In the genomic region with DNA sequence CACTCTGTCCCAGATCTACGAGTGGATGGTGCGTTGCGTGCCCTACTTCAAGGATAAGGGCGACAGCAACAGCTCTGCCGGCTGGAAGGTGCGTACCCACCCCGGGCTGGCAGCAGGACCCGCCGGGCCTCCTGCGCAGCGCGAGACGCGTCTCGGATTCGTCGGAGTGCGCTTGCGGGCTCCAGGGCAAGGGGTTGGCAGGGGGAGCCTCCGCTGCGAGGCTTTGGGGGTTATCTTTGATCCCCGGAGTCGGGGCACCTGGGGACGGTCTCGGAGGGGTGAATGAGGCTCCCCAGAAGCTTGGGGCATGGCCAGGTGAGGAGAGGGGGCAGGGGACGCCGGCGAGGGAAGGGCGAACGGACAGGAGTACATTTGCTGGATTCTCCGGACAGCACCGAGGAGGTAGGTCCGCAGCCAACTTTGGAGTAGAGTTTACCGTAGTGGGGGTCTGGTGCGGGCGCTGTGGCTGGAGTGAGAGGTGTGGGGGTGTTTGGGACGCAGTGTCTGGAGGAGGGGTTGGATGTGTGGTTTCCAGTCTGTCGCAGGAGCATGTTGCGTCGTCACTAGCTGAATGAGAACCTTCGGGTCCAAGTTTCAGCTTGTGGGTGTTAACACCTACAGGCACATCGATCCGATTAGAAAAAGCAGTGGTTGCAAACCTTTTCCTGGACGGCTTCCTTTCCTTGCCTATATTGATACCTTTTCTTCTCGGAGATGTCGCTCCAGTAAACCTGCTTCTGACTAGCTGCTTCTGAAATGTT, we compare ENCODE assay signal across 8 cellular contexts. TPM values are rescaled to one million over a fixed set of nuclear protein-coding genes. Genes with fewer than 3 reads are reported as not detected.
A peak's percentile ranks its signal among the peaks of the same experiment; 100 is the strongest.
DNase-seq lines count a peak whose midpoint lies in the region; ATAC-seq and TF ChIP-seq lines count a peak whose summit lies in the region.

No MANE protein-coding gene starts in this region.

- no peak overlapping the region for H3K27ac ChIP-seq in DOHH2 (ENCODE audit: low read depth, low read length)
- peak overlapping the region; percentile 100 for H3K27ac ChIP-seq in colonic mucosa
- peak overlapping the region; percentile 73 for H3K27ac ChIP-seq in mesenchymal stem cell (ENCODE audit: low read length, poor library complexity, severe bottlenecking)

- peak overlapping the region; percentile 27 for H2BK120ac ChIP-seq in mesenchymal stem cell (ENCODE audit: low read depth, low read length)

- 5% methylated on average over 46 of the region's 46 CpGs for WGBS in mesenchymal stem cell

- H3K23ac ChIP-seq in mesenchymal stem cell (ENCODE audit: low read length in 2 of 2) = peak overlapping the region; percentile 7 to 84

- peaks cover 55% of the 10 kb centered on the region for H3K4me1 ChIP-seq in DOHH2 (ENCODE audit: control insufficient read depth, low read length)
- H3K4me1 ChIP-seq in colonic mucosa = peaks cover 6% of the 10 kb centered on the region
- peaks cover 11% of the 10 kb centered on the region for H3K4me1 ChIP-seq in mesenchymal stem cell (ENCODE audit: control insufficient read depth, insufficient read depth, low read depth, low read length)

- peak overlapping the region in 1 of 2 experiments; percentile 83 for H2BK12ac ChIP-seq in mesenchymal stem cell (ENCODE audit: low read length in 2 of 2)

- no peaks in the 10 kb centered on the region for H3K9me3 ChIP-seq in DOHH2 (ENCODE audit: control insufficient read depth, insufficient read depth, low read length)
- no peaks in the 10 kb centered on the region for H3K9me3 ChIP-seq in colonic mucosa
- H3K9me3 ChIP-seq in mesenchymal stem cell (ENCODE audit: control insufficient read depth, low read length) = no peaks in the 10 kb centered on the region

- peak overlapping the region in 1 of 2 experiments; percentile 85 for H3K14ac ChIP-seq in mesenchymal stem cell (ENCODE audit: low read length in 2 of 2)

- H3K27me3 ChIP-seq in DOHH2 (ENCODE audit: control insufficient read depth, low read length) (no peaks in the 10 kb centered on the region), colonic mucosa (no peaks in the 10 kb centered on the region), mesenchymal stem cell (ENCODE audit: control insufficient read depth in 1 of 2, insufficient read depth in 1 of 2, low read length in 2 of 2) (no peaks in the 10 kb centered on the region)

- peak overlapping the region; percentile 80 to 83 for H3K18ac ChIP-seq in mesenchymal stem cell (ENCODE audit: low read depth in 1 of 2, low read length in 2 of 2)

- H3K4ac ChIP-seq in mesenchymal stem cell (ENCODE audit: low read depth in 1 of 2, low read length in 2 of 2) = peak overlapping the region; percentile 62 to 69

- H4K20me1 ChIP-seq in DOHH2 (ENCODE audit: control insufficient read depth, insufficient read depth, low read depth, low read length) = peaks cover 32% of the 10 kb centered on the region

- H2AFZ ChIP-seq in mesenchymal stem cell (ENCODE audit: low read depth, low read length) = no peak overlapping the region

- TF ChIP-seq CTCF in DOHH2 (IDR thresholded peaks at IDR 0.05; ENCODE audit: low read depth, low read length, poor library complexity, severe bottlenecking) (no peak), colonic mucosa (IDR thresholded peaks at IDR 0.05) (no peak)

- H4K8ac ChIP-seq in mesenchymal stem cell (ENCODE audit: low read length) = peak overlapping the region; percentile 41

- peak overlapping the region; percentile 89 for H2BK15ac ChIP-seq in mesenchymal stem cell (ENCODE audit: low read depth, poor library complexity, severe bottlenecking)

- intact Hi-C loops in colonic mucosa (cut with DNase I) = no loop called here

- peak; percentile 63 for DNase-seq in NCI-H748 (lab: John Stamatoyannopoulos, UW; ENCODE audit: unreplicated experiment)
- peak; percentile 47 for DNase-seq in colonic mucosa
- peak; percentile 66 for DNase-seq in mesenchymal stem cell
- DNase-seq in ureter (ENCODE audit: low spot score) = peak; percentile 50
- no peak for DNase-seq in GF-D8 (lab: John Stamatoyannopoulos, UW)
- no peak for DNase-seq in NCI-H1092 (lab: John Stamatoyannopoulos, UW)

- peaks cover 2% of the 10 kb centered on the region for H3K79me1 ChIP-seq in mesenchymal stem cell (replicated peaks; ENCODE audit: low read length, poor library complexity, severe bottlenecking)

- H2AK5ac ChIP-seq in mesenchymal stem cell (ENCODE audit: low read length, severe bottlenecking) = peak overlapping the region; percentile 41

- peak overlapping the region; percentile 87 for H2BK5ac ChIP-seq in mesenchymal stem cell (ENCODE audit: low read depth, low read length, poor library complexity, severe bottlenecking)

- H4K91ac ChIP-seq in mesenchymal stem cell (ENCODE audit: low read length) = peak overlapping the region; percentile 75

- no peak for ATAC-seq in GM18867 (IDR thresholded peaks at IDR 0.05; ENCODE audit: unreplicated experiment)

- H3K4me2 ChIP-seq in DOHH2 (ENCODE audit: low read length) (peak overlapping the region; percentile 22; the same call in 1 of the 2 replicates), mesenchymal stem cell (ENCODE audit: low read length, poor library complexity, severe bottlenecking) (peak overlapping the region; percentile 97)

- peaks cover 38% of the 10 kb centered on the region for H3F3A ChIP-seq in DOHH2 (ENCODE audit: control insufficient read depth, insufficient read depth)

- no peak overlapping the region for H3K4me3 ChIP-seq in DOHH2 (ENCODE audit: low read length)
- H3K4me3 ChIP-seq in colonic mucosa = peak overlapping the region; percentile 79
- H3K4me3 ChIP-seq in mesenchymal stem cell (ENCODE audit: insufficient read depth in 1 of 2, low read depth in 1 of 2, low read length in 2 of 2) = peak overlapping the region; percentile 73 to 98

- H3K79me2 ChIP-seq in DOHH2 (ENCODE audit: control insufficient read depth, low read length) = peaks cover 34% of the 10 kb centered on the region

- H3K36me3 ChIP-seq in DOHH2 (ENCODE audit: control insufficient read depth, low read length) (peaks cover 24% of the 10 kb centered on the region), colonic mucosa (no peaks in the 10 kb centered on the region), mesenchymal stem cell (ENCODE audit: control insufficient read depth in 1 of 2, insufficient read depth in 2 of 2, low read depth in 1 of 2, low read length in 2 of 2) (peaks cover 0 to under 1% of the 10 kb centered on the region in 2 experiments)

- H3K9ac ChIP-seq in colonic mucosa (ENCODE audit: low read depth in 2 of 2, low read length in 2 of 2) (peak overlapping the region; percentile 73 to 95), mesenchymal stem cell (ENCODE audit: low read length) (peak overlapping the region; percentile 97)

- H3K9me2 ChIP-seq in DOHH2 (replicated peaks; ENCODE audit: control insufficient read depth, low read length) = no peaks in the 10 kb centered on the region

RNA-seq across cellular contexts. Expression of a gene that starts 1.2 kb away (rescaled TPM):
- total RNA-seq in colonic mucosa (10 to 100 TPM; 33.4 to 61.7 TPM), ureter (66.7 TPM)
- polyA plus RNA-seq in mesenchymal stem cell (2013, experiment 1 of 2) = 19.2 TPM
- polyA plus RNA-seq in mesenchymal stem cell (2013, experiment 2 of 2) = 18.8 TPM

Comparison
In these comparisons a context has a peak if more than half of its experiments do, and no peak if none do; other contexts are left out.
1. DNase-seq: peak in NCI-H748 (single experiment), colonic mucosa (single experiment), mesenchymal stem cell (single experiment) and ureter (single experiment); none in GF-D8 (single experiment) and NCI-H1092 (single experiment).